13 cellular contexts compared by ENCODE assay signal in genomic region chr5:143024227-143024920, GRCh38.
DNase-seq lines count a peak whose midpoint lies in the region; ATAC-seq and TF ChIP-seq lines count a peak whose summit lies in the region.
"Had no signal": no experiment of that assay in that cellular context is flagged by ENCODE, and none has a peak within 500 bp of the region (broad histone marks: within the 10 kb centered on the region; RNA-seq: fewer than 3 reads in every experiment).

No MANE protein-coding gene starts in this region.

- DNase-seq in Right ventricle myocardium superior: no peak
- DNase-seq in cardiac septum (ENCODE audit: low spot score): no peak
- peak; percentile 66 for DNase-seq in NCI-H2196 (lab: John Stamatoyannopoulos, UW; ENCODE audit: unreplicated experiment)
- DNase-seq in activated naive CD8-positive, alpha-beta T cell treated with anti-CD3 and anti-CD28 coated beads, Interleukin-2, amount 50 U/mL, for 24 hours: no peak
- no peak for DNase-seq in tibial artery
- no peak for DNase-seq in stimulated activated naive CD4-positive, alpha-beta T cell treated with Interleukin-2 at 50 U/mL for 16 hours (lab: John Stamatoyannopoulos, UW)
- no peak for DNase-seq in left colon
- DNase-seq: AML-193; NK-92 treated with Interleukin-12 subunit alpha and Interleukin-12 subunit beta, amount 100 ng/mL, for 24 hours; stimulated activated naive B cell treated with anti-CD40 and anti-IgM and Interleukin-4, amounts not matched to agents 10 μg/mL and 1 μg/mL and 100 μg/mL, for 72 hours had no signal

- no peak overlapping the region for H3K4me3 ChIP-seq in tibial artery

- no peak for TF ChIP-seq CTCF in tibial artery (IDR thresholded peaks at IDR 0.05)

- H3K9me3 Mint-ChIP-seq in activated naive CD8-positive, alpha-beta T cell treated with anti-CD3 and anti-CD28 coated beads, Interleukin-2, amount 50 U/mL, for 24 hours: no peaks in the 10 kb centered on the region
- H3K9me3 Mint-ChIP-seq: activated T-helper 1 cell treated with anti-CD3 and anti-CD28 coated beads, Interleukin-12 subunit alpha, Interleukin-12 subunit beta, Interleukin-2, Interleukin-4 antibody, amounts not matched to agents 30 ng/mL and 10 ng/mL and 1 ng/mL, durations not matched to agents 14 hours and 24 hours and 36 hours had no signal

- H3K27ac ChIP-seq in tibial artery: peak overlapping the region; percentile 17 to 25
- H3K27ac ChIP-seq: parathyroid adenoma had no signal

- ATAC-seq in Right ventricle myocardium superior (ENCODE audit: poor library complexity) (peak; percentile 25), HG02571 (IDR thresholded peaks at IDR 0.05; ENCODE audit: unreplicated experiment) (no peak), left colon (no peak)
- ATAC-seq in activated naive CD8-positive, alpha-beta T cell treated with anti-CD3 and anti-CD28 coated beads, Interleukin-2, amount 50 U/mL, for 24 hours: no peak
- ATAC-seq: stimulated activated naive B cell treated with anti-CD40 and anti-IgM and Interleukin-4, amounts not matched to agents 10 μg/mL and 1 μg/mL and 100 μg/mL, for 72 hours had no signal

- no peaks in the 10 kb centered on the region for H3K27me3 Mint-ChIP-seq in activated naive CD8-positive, alpha-beta T cell treated with anti-CD3 and anti-CD28 coated beads, Interleukin-2, amount 50 U/mL, for 24 hours
- H3K27me3 Mint-ChIP-seq: stimulated activated naive B cell treated with anti-CD40 and anti-IgM and Interleukin-4, amounts not matched to agents 10 μg/mL and 1 μg/mL and 100 μg/mL, for 72 hours had no signal

- H3K27me3 ChIP-seq in tibial artery: no peaks in the 10 kb centered on the region

- no peak overlapping the region for H3K4me3 Mint-ChIP-seq in activated naive CD8-positive, alpha-beta T cell treated with anti-CD3 and anti-CD28 coated beads, Interleukin-2, amount 50 U/mL, for 24 hours
- H3K4me3 Mint-ChIP-seq: stimulated activated naive B cell treated with anti-CD40 and anti-IgM and Interleukin-4, amounts not matched to agents 10 μg/mL and 1 μg/mL and 100 μg/mL, for 72 hours had no signal

- intact Hi-C loops in Right ventricle myocardium superior (cut with DNase I) (no loop called here), cardiac septum (cut with DNase I) (loop anchor here (2.0 to 5.0 kb wide), 2 partner anchors 18 to 378 kb away; partner anchors contain the start of gene NR3C1), tibial artery (cut with DNase I; ENCODE audit: low total_unique reads) (no loop called here), left colon (cut with DNase I, micrococcal nuclease) (no loop called here)

- no peaks in the 10 kb centered on the region for H3K9me3 ChIP-seq in tibial artery

- peaks cover 0 to 19% (median 12%) of the 10 kb centered on the region in 4 donors for H3K4me1 ChIP-seq in tibial artery
- H3K4me1 ChIP-seq: parathyroid adenoma had no signal

- peak overlapping the region; percentile 12 for H3K27ac Mint-ChIP-seq in activated naive CD8-positive, alpha-beta T cell treated with anti-CD3 and anti-CD28 coated beads, Interleukin-2, amount 50 U/mL, for 24 hours
- H3K27ac Mint-ChIP-seq: stimulated activated naive B cell treated with anti-CD40 and anti-IgM and Interleukin-4, amounts not matched to agents 10 μg/mL and 1 μg/mL and 100 μg/mL, for 72 hours had no signal

- H3K36me3 Mint-ChIP-seq in activated naive CD8-positive, alpha-beta T cell treated with anti-CD3 and anti-CD28 coated beads, Interleukin-2, amount 50 U/mL, for 24 hours (ENCODE audit: low read depth): peaks cover 10% of the 10 kb centered on the region

- peaks cover 83% of the 10 kb centered on the region for H3K4me1 Mint-ChIP-seq in activated naive CD8-positive, alpha-beta T cell treated with anti-CD3 and anti-CD28 coated beads, Interleukin-2, amount 50 U/mL, for 24 hours

- no peaks in the 10 kb centered on the region for H3K36me3 ChIP-seq in tibial artery
